ENCODE assay signal across 23 cellular contexts in genomic region chr14:49447725-49448124, GRCh38.
"Had no signal": no experiment of that assay in that cellular context is flagged by ENCODE, and none has a peak within 500 bp of the region (broad histone marks: within the 10 kb centered on the region; RNA-seq: fewer than 3 reads in every experiment).

No MANE protein-coding gene starts in this region.

- H3K9me3 Mint-ChIP-seq: natural killer cell; stimulated activated effector memory CD8-positive, alpha-beta T cell treated with anti-CD3 and anti-CD28 coated beads, Interleukin-12 subunit alpha, Interleukin-12 subunit beta, amount 100 ng/mL, for 72 hours had no signal

- H3K36me3 Mint-ChIP-seq: natural killer cell; stimulated activated effector memory CD8-positive, alpha-beta T cell treated with anti-CD3 and anti-CD28 coated beads, Interleukin-12 subunit alpha, Interleukin-12 subunit beta, amount 100 ng/mL, for 72 hours; type B pancreatic cell had no signal

- DNase-seq: colonic mucosa; effector CD8-positive, alpha-beta T cell; foreskin keratinocyte; left ventricle myocardium superior; lower lobe of right lung; natural killer cell; pancreas; right cardiac atrium; sigmoid colon; stimulated activated CD4-positive, alpha-beta T cell treated with anti-CD3 and anti-CD28 coated beads, Interleukin-2, amount 100 ng/mL, for 24 hours; stimulated activated CD4-positive, alpha-beta T cell treated with anti-CD3 and anti-CD28 coated beads, Interleukin-4, amount 100 ng/mL, for 24 hours; stimulated activated naive CD4-positive, alpha-beta T cell treated with Interleukin-2 at 50 U/mL for 16 hours; stomach; testis; tibial artery had no signal

- H3K36me3 ChIP-seq: colonic mucosa, esophagus muscularis mucosa, lower lobe of right lung, neutrophil, pancreas, sigmoid colon, stomach, tibial artery had no signal

- H3K9me3 ChIP-seq: colonic mucosa, neutrophil, pancreas, testis had no signal

- H3K27me3 Mint-ChIP-seq: dendritic cell treated with granulocyte-macrophage colony-stimulating factor and Interleukin-4, amounts not matched to agents 40 ng/mL and 50 ng/mL, for 4 days; type B pancreatic cell had no signal

- H3K4me3 ChIP-seq: colonic mucosa, esophagus muscularis mucosa, lower lobe of right lung, pancreas, sigmoid colon, stomach, testis, tibial artery had no signal

- H3K4me1 Mint-ChIP-seq: memory B cell; natural killer cell; neural crest cell; stimulated activated effector memory CD8-positive, alpha-beta T cell treated with anti-CD3 and anti-CD28 coated beads, Interleukin-12 subunit alpha, Interleukin-12 subunit beta, amount 100 ng/mL, for 72 hours had no signal

- H3K27me3 ChIP-seq: colonic mucosa, esophagus muscularis mucosa, foreskin keratinocyte, neutrophil, pancreas, sigmoid colon, stomach, testis, tibial artery had no signal

- H3K4me3 Mint-ChIP-seq: dendritic cell treated with granulocyte-macrophage colony-stimulating factor and Interleukin-4, amounts not matched to agents 40 ng/mL and 50 ng/mL, for 4 days; memory B cell; natural killer cell; neural crest cell; stimulated activated effector memory CD8-positive, alpha-beta T cell treated with anti-CD3 and anti-CD28 coated beads, Interleukin-12 subunit alpha, Interleukin-12 subunit beta, amount 100 ng/mL, for 72 hours; type B pancreatic cell had no signal

- H3K27ac ChIP-seq: colonic mucosa, esophagus muscularis mucosa, foreskin keratinocyte, lower lobe of right lung, neutrophil, pancreas, sigmoid colon, stomach, testis, tibial artery had no signal

- H3K27ac Mint-ChIP-seq: dendritic cell treated with granulocyte-macrophage colony-stimulating factor and Interleukin-4, amounts not matched to agents 40 ng/mL and 50 ng/mL, for 4 days; memory B cell; natural killer cell; progenitor cell of endocrine pancreas; stimulated activated effector memory CD8-positive, alpha-beta T cell treated with anti-CD3 and anti-CD28 coated beads, Interleukin-12 subunit alpha, Interleukin-12 subunit beta, amount 100 ng/mL, for 72 hours; type B pancreatic cell had no signal

- H3K4me1 ChIP-seq: colonic mucosa, esophagus muscularis mucosa, foreskin keratinocyte, lower lobe of right lung, pancreas, sigmoid colon, stomach, testis, tibial artery had no signal
